1 cellular context compared by ENCODE assay signal in the genomic region with DNA sequence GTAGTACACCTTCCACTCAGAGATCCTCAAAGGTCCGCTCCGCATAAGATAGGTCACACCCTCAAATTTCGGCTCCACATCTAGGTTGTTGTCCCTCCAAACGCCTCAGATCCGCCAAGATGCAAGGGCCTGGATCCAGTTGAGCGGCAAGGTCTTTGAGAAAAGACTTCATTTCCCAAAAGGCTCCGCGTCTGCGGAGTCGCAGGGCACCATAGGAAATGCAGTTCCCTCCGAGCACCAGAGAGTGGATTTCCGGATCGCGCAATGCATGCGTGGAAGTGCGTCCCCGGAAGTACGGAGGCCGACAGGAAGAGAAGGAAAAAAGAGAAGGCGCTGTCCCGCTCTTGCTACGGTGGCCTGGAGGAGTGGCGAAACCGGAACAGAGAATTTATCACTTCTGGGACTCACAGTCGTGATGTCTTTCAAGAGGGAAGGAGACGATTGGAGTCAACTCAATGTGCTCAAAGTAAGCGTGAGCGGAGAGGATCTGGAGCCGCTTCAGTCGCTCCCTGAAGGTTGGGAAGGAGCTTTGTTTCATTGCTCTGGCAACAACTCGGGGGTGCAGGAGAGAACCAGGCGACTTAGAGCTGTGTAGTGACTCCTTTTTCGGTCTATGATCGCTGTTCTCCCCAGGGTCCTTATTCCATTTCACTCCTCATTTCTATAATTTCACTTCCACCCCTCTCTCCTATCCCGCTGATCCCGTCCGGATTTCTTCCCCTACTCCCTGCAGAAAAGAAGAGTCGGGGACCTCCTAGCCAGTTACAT.
TF ChIP-seq lines count a peak whose summit lies in the region.

A gene with protein sequence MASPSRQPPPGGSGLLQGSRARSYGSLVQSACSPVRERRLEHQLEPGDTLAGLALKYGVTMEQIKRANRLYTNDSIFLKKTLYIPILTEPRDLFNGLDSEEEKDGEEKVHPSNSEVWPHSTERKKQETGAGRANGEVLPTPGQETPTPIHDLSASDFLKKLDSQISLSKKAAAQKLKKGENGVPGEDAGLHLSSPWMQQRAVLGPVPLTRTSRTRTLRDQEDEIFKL (minus strand): TSS at position 165 of the 768 bp plus-strand sequence. CDS start 644 bp downstream, outside the sequence.
A gene with protein sequence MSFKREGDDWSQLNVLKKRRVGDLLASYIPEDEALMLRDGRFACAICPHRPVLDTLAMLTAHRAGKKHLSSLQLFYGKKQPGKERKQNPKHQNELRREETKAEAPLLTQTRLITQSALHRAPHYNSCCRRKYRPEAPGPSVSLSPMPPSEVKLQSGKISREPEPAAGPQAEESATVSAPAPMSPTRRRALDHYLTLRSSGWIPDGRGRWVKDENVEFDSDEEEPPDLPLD (plus strand): TSS at position 407 of the 768 bp plus-strand sequence. CDS start 9 bp downstream, at position 416.

TF ChIP-seq in HepG2, 621 proteins besides CTCF, POLR2A, EP300 and RAD21 (continued from another document and continues in another):
- TF ChIP-seq, protein P1, sequence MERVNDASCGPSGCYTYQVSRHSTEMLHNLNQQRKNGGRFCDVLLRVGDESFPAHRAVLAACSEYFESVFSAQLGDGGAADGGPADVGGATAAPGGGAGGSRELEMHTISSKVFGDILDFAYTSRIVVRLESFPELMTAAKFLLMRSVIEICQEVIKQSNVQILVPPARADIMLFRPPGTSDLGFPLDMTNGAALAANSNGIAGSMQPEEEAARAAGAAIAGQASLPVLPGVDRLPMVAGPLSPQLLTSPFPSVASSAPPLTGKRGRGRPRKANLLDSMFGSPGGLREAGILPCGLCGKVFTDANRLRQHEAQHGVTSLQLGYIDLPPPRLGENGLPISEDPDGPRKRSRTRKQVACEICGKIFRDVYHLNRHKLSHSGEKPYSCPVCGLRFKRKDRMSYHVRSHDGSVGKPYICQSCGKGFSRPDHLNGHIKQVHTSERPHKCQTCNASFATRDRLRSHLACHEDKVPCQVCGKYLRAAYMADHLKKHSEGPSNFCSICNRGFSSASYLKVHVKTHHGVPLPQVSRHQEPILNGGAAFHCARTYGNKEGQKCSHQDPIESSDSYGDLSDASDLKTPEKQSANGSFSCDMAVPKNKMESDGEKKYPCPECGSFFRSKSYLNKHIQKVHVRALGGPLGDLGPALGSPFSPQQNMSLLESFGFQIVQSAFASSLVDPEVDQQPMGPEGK (CRISPR knock-in tag; IDR thresholded peaks at IDR 0.05) = no peak
- TF ChIP-seq ZBTB42 (CRISPR knock-in tag; IDR thresholded peaks at IDR 0.05) = peak; percentile 47; the same call in 1 of the 2 replicates
- no peak for TF ChIP-seq IKZF4 (CRISPR knock-in tag; IDR thresholded peaks at IDR 0.05; ENCODE audit: borderline replicate concordance, low read depth, not compliant biosample characterization)
- TF ChIP-seq, protein P2, sequence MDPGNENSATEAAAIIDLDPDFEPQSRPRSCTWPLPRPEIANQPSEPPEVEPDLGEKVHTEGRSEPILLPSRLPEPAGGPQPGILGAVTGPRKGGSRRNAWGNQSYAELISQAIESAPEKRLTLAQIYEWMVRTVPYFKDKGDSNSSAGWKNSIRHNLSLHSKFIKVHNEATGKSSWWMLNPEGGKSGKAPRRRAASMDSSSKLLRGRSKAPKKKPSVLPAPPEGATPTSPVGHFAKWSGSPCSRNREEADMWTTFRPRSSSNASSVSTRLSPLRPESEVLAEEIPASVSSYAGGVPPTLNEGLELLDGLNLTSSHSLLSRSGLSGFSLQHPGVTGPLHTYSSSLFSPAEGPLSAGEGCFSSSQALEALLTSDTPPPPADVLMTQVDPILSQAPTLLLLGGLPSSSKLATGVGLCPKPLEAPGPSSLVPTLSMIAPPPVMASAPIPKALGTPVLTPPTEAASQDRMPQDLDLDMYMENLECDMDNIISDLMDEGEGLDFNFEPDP (CRISPR knock-in tag; conservative IDR thresholded peaks at IDR 0.05) = no peak
- no peak for TF ChIP-seq ZNF234 (CRISPR knock-in tag; conservative IDR thresholded peaks at IDR 0.05)
- TF ChIP-seq, protein P3, sequence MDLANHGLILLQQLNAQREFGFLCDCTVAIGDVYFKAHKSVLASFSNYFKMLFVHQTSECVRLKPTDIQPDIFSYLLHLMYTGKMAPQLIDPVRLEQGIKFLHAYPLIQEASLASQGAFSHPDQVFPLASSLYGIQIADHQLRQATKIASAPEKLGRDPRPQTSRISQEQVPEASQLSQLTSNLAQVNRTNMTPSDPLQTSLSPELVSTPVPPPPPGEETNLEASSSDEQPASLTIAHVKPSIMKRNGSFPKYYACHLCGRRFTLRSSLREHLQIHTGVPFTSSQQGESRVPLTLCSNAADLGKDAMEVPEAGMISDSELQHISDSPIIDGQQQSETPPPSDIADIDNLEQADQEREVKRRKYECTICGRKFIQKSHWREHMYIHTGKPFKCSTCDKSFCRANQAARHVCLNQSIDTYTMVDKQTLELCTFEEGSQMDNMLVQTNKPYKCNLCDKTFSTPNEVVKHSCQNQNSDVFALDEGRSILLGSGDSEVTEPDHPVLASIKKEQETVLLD (CRISPR knock-in tag; IDR thresholded peaks at IDR 0.05; ENCODE audit: low read depth) = peak; percentile 75; the same call in 1 of the 2 replicates
- TF ChIP-seq, protein P4, sequence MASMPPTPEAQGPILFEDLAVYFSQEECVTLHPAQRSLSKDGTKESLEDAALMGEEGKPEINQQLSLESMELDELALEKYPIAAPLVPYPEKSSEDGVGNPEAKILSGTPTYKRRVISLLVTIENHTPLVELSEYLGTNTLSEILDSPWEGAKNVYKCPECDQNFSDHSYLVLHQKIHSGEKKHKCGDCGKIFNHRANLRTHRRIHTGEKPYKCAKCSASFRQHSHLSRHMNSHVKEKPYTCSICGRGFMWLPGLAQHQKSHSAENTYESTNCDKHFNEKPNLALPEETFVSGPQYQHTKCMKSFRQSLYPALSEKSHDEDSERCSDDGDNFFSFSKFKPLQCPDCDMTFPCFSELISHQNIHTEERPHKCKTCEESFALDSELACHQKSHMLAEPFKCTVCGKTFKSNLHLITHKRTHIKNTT (CRISPR knock-in tag; IDR thresholded peaks at IDR 0.05) = peak; percentile 95
- no peak for TF ChIP-seq ZNF17 (CRISPR knock-in tag; IDR thresholded peaks at IDR 0.05)
- TF ChIP-seq NFKB2 (CRISPR knock-in tag; IDR thresholded peaks at IDR 0.05; ENCODE audit: borderline replicate concordance) = 0 out of 2 replicates have a peak, but pooled peaks have one; percentile 36
- no peak for TF ChIP-seq ZNF101 (CRISPR knock-in tag; IDR thresholded peaks at IDR 0.05; ENCODE audit: borderline replicate concordance, low read depth)
- TF ChIP-seq TBX2 (CRISPR knock-in tag; IDR thresholded peaks at IDR 0.05; ENCODE audit: borderline replicate concordance) = no peak; the same call in none of the 2 replicates
- TF ChIP-seq NBN (conservative IDR thresholded peaks at IDR 0.05) = no peak
- TF ChIP-seq, protein P5, sequence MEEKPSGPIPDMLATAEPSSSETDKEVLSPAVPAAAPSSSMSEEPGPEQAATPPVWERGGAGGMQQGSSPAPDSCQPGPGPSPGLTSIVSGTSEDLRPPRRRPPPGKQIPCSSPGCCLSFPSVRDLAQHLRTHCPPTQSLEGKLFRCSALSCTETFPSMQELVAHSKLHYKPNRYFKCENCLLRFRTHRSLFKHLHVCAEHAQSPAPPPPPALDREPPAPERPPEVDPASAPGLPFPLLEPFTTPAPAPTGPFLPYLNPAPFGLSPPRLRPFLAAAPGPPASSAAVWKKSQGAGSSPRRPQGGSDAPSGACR (CRISPR knock-in tag; IDR thresholded peaks at IDR 0.05) = no peak
- TF ChIP-seq, protein P6, sequence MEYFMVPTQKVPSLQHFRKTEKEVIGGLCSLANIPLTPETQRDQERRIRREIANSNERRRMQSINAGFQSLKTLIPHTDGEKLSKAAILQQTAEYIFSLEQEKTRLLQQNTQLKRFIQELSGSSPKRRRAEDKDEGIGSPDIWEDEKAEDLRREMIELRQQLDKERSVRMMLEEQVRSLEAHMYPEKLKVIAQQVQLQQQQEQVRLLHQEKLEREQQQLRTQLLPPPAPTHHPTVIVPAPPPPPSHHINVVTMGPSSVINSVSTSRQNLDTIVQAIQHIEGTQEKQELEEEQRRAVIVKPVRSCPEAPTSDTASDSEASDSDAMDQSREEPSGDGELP (IDR thresholded peaks at IDR 0.05; ENCODE audit: borderline replicate concordance, low read depth) = 0 out of 2 replicates have a peak, but pooled peaks have one; percentile 15
- no peak for TF ChIP-seq RFXAP (CRISPR knock-in tag; IDR thresholded peaks at IDR 0.05; ENCODE audit: borderline replicate concordance)
- TF ChIP-seq, protein P7, sequence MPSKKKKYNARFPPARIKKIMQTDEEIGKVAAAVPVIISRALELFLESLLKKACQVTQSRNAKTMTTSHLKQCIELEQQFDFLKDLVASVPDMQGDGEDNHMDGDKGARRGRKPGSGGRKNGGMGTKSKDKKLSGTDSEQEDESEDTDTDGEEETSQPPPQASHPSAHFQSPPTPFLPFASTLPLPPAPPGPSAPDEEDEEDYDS (CRISPR knock-in tag; IDR thresholded peaks at IDR 0.05) = peak; percentile 34
- TF ChIP-seq KLF9 (CRISPR knock-in tag; IDR thresholded peaks at IDR 0.05; ENCODE audit: low read depth) = no peak
- TF ChIP-seq, protein P8, sequence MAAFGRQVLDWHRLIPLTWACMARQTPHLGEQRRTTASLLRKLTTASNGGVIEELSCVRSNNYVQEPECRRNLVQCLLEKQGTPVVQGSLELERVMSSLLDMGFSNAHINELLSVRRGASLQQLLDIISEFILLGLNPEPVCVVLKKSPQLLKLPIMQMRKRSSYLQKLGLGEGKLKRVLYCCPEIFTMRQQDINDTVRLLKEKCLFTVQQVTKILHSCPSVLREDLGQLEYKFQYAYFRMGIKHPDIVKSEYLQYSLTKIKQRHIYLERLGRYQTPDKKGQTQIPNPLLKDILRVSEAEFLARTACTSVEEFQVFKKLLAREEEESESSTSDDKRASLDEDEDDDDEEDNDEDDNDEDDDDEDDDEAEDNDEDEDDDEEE (CRISPR knock-in tag; IDR thresholded peaks at IDR 0.05) = peak; percentile 56; the same call in 1 of the 2 replicates
- no peak for TF ChIP-seq AKAP8 (CRISPR knock-in tag; IDR thresholded peaks at IDR 0.05)
- no peak for TF ChIP-seq PRMT3 (CRISPR knock-in tag; IDR thresholded peaks at IDR 0.05; ENCODE audit: borderline replicate concordance, low read depth)
- TF ChIP-seq ZNF850 (CRISPR knock-in tag; conservative IDR thresholded peaks at IDR 0.05) = no peak
- no peak for TF ChIP-seq NFE2L2 (IDR thresholded peaks at IDR 0.05; ENCODE audit: low read length)
- TF ChIP-seq NFRKB (IDR thresholded peaks at IDR 0.05) = no peak
- no peak for TF ChIP-seq HNRNPH1 (optimal IDR thresholded peaks at IDR 0.05; ENCODE audit: low read depth, low read length)
- TF ChIP-seq ZBTB7B (CRISPR knock-in tag; IDR thresholded peaks at IDR 0.05) = peak; percentile 37; the same call in 1 of the 2 replicates
- peak; percentile 82; the same call in 1 of the 2 replicates for TF ChIP-seq DNMT1 (CRISPR knock-in tag; IDR thresholded peaks at IDR 0.05)
- no peak for TF ChIP-seq ZFP36L2 (CRISPR knock-in tag; IDR thresholded peaks at IDR 0.05)
- no peak for TF ChIP-seq TSC22D2 (CRISPR knock-in tag; IDR thresholded peaks at IDR 0.05; ENCODE audit: borderline replicate concordance)
- TF ChIP-seq ZNF598 (CRISPR knock-in tag; IDR thresholded peaks at IDR 0.05; ENCODE audit: borderline replicate concordance) = no peak
- 0 out of 2 replicates have a peak, but pooled peaks have one; percentile 57 for TF ChIP-seq ZNF549 (CRISPR knock-in tag; IDR thresholded peaks at IDR 0.05)
- TF ChIP-seq, protein P9, sequence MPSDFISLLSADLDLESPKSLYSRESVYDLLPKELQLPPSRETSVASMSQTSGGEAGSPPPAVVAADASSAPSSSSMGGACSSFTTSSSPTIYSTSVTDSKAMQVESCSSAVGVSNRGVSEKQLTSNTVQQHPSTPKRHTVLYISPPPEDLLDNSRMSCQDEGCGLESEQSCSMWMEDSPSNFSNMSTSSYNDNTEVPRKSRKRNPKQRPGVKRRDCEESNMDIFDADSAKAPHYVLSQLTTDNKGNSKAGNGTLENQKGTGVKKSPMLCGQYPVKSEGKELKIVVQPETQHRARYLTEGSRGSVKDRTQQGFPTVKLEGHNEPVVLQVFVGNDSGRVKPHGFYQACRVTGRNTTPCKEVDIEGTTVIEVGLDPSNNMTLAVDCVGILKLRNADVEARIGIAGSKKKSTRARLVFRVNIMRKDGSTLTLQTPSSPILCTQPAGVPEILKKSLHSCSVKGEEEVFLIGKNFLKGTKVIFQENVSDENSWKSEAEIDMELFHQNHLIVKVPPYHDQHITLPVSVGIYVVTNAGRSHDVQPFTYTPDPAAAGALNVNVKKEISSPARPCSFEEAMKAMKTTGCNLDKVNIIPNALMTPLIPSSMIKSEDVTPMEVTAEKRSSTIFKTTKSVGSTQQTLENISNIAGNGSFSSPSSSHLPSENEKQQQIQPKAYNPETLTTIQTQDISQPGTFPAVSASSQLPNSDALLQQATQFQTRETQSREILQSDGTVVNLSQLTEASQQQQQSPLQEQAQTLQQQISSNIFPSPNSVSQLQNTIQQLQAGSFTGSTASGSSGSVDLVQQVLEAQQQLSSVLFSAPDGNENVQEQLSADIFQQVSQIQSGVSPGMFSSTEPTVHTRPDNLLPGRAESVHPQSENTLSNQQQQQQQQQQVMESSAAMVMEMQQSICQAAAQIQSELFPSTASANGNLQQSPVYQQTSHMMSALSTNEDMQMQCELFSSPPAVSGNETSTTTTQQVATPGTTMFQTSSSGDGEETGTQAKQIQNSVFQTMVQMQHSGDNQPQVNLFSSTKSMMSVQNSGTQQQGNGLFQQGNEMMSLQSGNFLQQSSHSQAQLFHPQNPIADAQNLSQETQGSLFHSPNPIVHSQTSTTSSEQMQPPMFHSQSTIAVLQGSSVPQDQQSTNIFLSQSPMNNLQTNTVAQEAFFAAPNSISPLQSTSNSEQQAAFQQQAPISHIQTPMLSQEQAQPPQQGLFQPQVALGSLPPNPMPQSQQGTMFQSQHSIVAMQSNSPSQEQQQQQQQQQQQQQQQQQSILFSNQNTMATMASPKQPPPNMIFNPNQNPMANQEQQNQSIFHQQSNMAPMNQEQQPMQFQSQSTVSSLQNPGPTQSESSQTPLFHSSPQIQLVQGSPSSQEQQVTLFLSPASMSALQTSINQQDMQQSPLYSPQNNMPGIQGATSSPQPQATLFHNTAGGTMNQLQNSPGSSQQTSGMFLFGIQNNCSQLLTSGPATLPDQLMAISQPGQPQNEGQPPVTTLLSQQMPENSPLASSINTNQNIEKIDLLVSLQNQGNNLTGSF (CRISPR knock-in tag; IDR thresholded peaks at IDR 0.05) = no peak
- no peak for TF ChIP-seq TCF7L2 (IDR thresholded peaks at IDR 0.05; ENCODE audit: low read depth, low read length)
- no peak for TF ChIP-seq ZNF225 (CRISPR knock-in tag; IDR thresholded peaks at IDR 0.05)
- TF ChIP-seq ZNF703 (CRISPR knock-in tag; IDR thresholded peaks at IDR 0.05; ENCODE audit: borderline replicate concordance) = no peak
- TF ChIP-seq NFE2 (CRISPR knock-in tag; IDR thresholded peaks at IDR 0.05) = no peak
- no peak; a peak in 1 of 4 replicates for TF ChIP-seq KLF16 (CRISPR knock-in tag; IDR thresholded peaks at IDR 0.05)
- TF ChIP-seq BRD4 (CRISPR knock-in tag; IDR thresholded peaks at IDR 0.05) = peak; percentile 47; the same call in 1 of the 2 replicates
- no peak for TF ChIP-seq ZNF253 (CRISPR knock-in tag; IDR thresholded peaks at IDR 0.05; ENCODE audit: borderline replicate concordance)
- peak; percentile 78 for TF ChIP-seq MIER2 (CRISPR knock-in tag; IDR thresholded peaks at IDR 0.05)
